In genomic region chr1:6384962-6385672, GRCh38 we compare ENCODE assay signal across 11 cellular contexts. TPM values are rescaled to one million over a fixed set of nuclear protein-coding genes. Genes with fewer than 3 reads are reported as not detected.
DNase-seq lines count a peak whose midpoint lies in the region; ATAC-seq and TF ChIP-seq lines count a peak whose summit lies in the region.
"Had no signal": no experiment of that assay in that cellular context is flagged by ENCODE, and none has a peak within 500 bp of the region (broad histone marks: within the 10 kb centered on the region; RNA-seq: fewer than 3 reads in every experiment).

No MANE protein-coding gene starts in this region.

- WGBS in body of pancreas, 2 donors = 60 to 72% methylated on average over 8 to 14 of the region's 16 CpGs
- 90% methylated on average over 16 of the region's 16 CpGs for whole genome bisulfite sequencing in hepatocyte (ENCODE audit: low lambda C conversion rate, missing lambda C conversion rate)
- WGBS in sigmoid colon, 2 donors = 91 to 92% methylated on average over 16 of the region's 16 CpGs

- no peak for TF ChIP-seq EP300 in sigmoid colon (IDR thresholded peaks at IDR 0.05)

- no peaks in the 10 kb centered on the region; the same call in 1 of the 2 replicates for H3K9me3 ChIP-seq in HUES48 (ENCODE audit: control insufficient read depth, insufficient read depth, low read length)
- no peaks in the 10 kb centered on the region for H3K9me3 ChIP-seq in body of pancreas
- H3K9me3 ChIP-seq in hepatocyte (ENCODE audit: low read depth) = peaks cover under 1% of the 10 kb centered on the region
- no peaks in the 10 kb centered on the region for H3K9me3 ChIP-seq in sigmoid colon

- POLR2A ChIA-PET in T-cell (lab: Charles Lee) = interaction anchor here in 1 of 2 donors (0.5 kb wide), 1 partner anchor 10 kb away, joined by 4 read pairs; no protein-coding TSS in a partner anchor
- POLR2A ChIA-PET in activated CD4-positive, alpha-beta memory T cell treated with anti-CD3 and anti-CD28 coated beads for 36 hours (lab: Charles Lee) = interaction anchor here (0.9 kb wide), 1 partner anchor 10 kb away, joined by 3 read pairs; no protein-coding TSS in a partner anchor

- no peaks in the 10 kb centered on the region for H3K36me3 ChIP-seq in HUES48 (ENCODE audit: control insufficient read depth, insufficient read depth, low read length)
- H3K36me3 ChIP-seq in body of pancreas (replicated peaks in 1 of 2; ENCODE audit: insufficient read depth in 1 of 2, low read depth in 2 of 2) = no peaks in the 10 kb centered on the region
- H3K36me3 ChIP-seq in hepatocyte (replicated peaks; ENCODE audit: insufficient read depth, low read depth) = no peaks in the 10 kb centered on the region
- H3K36me3 ChIP-seq in sigmoid colon = no peaks in the 10 kb centered on the region

- H3K4me2 ChIP-seq in hepatocyte = peak overlapping the region; percentile 20

- H3K27ac ChIP-seq in HUES48 (ENCODE audit: low read depth, low read length) (peak overlapping the region; percentile 88), body of pancreas (peak overlapping the region in 1 of 4 donors; percentile 44), hepatocyte (no peak overlapping the region), sigmoid colon (peak overlapping the region; percentile 1 to 93 (median 85))

- no peak overlapping the region for H3K9ac ChIP-seq in HUES48 (ENCODE audit: low read depth, low read length)

- no peak for TF ChIP-seq POLR2A in body of pancreas (IDR thresholded peaks at IDR 0.05)
- no peak for TF ChIP-seq POLR2A in sigmoid colon (IDR thresholded peaks at IDR 0.05)

- ATAC-seq in body of pancreas = peak; percentile 95
- ATAC-seq in T-cell (replicated peaks in 1 of 4) = no peak
- ATAC-seq in GM21381 (IDR thresholded peaks at IDR 0.05; ENCODE audit: unreplicated experiment) = no peak
- no peak for ATAC-seq in activated CD4-positive, CD25-positive, alpha-beta regulatory T cell treated with anti-CD3 and anti-CD28 coated beads, Interleukin-2, amount 50 U/mL, for 24 hours

- H3K4me1 Mint-ChIP-seq in T-cell = peaks cover 0 to 2% (median 0%) of the 10 kb centered on the region in 3 donors
- H3K4me1 Mint-ChIP-seq in activated CD4-positive, alpha-beta memory T cell treated with anti-CD3 and anti-CD28 coated beads for 36 hours (ENCODE audit: low read depth) = no peaks in the 10 kb centered on the region
- H3K4me1 Mint-ChIP-seq: memory B cell had no signal

- H3K27me3 ChIP-seq in HUES48 (ENCODE audit: control insufficient read depth, insufficient read depth, low read length) = no peaks in the 10 kb centered on the region
- H3K27me3 ChIP-seq in body of pancreas = no peaks in the 10 kb centered on the region
- no peaks in the 10 kb centered on the region for H3K27me3 ChIP-seq in hepatocyte
- H3K27me3 ChIP-seq in sigmoid colon = no peaks in the 10 kb centered on the region

- H3K4me3 ChIP-seq in HUES48 (ENCODE audit: low read depth, low read length) (peak overlapping the region; percentile 27; the same call in 1 of the 2 replicates), body of pancreas (no peak overlapping the region), hepatocyte (no peak overlapping the region), sigmoid colon (peak overlapping the region in 2 of 4 donors; percentile 7 to 16)
- H3K4me3 ChIP-seq: K562 had no signal

- H3K27me3 Mint-ChIP-seq in T-cell = no peaks in the 10 kb centered on the region
- no peaks in the 10 kb centered on the region for H3K27me3 Mint-ChIP-seq in activated CD4-positive, alpha-beta memory T cell treated with anti-CD3 and anti-CD28 coated beads for 36 hours

- CTCF ChIA-PET in T-cell (lab: Charles Lee) = interaction anchor here in 1 of 2 donors (0.5 kb wide), 1 partner anchor 22 kb away, joined by 3 read pairs; no protein-coding TSS in a partner anchor
- CTCF ChIA-PET in activated CD4-positive, alpha-beta memory T cell treated with anti-CD3 and anti-CD28 coated beads for 36 hours (lab: Charles Lee) = interaction anchor here (1.3 kb wide), 1 partner anchor 38 kb away, joined by 3 read pairs; no protein-coding TSS in a partner anchor

- H2AFZ ChIP-seq in hepatocyte = no peak overlapping the region

- H3K4me1 ChIP-seq in HUES48 (ENCODE audit: control insufficient read depth, insufficient read depth, low read length) = peaks cover 21% of the 10 kb centered on the region
- peaks cover 13% of the 10 kb centered on the region for H3K4me1 ChIP-seq in body of pancreas
- no peaks in the 10 kb centered on the region for H3K4me1 ChIP-seq in hepatocyte (ENCODE audit: insufficient read depth)
- peaks cover 0 to 30% (median 17%) of the 10 kb centered on the region in 4 donors for H3K4me1 ChIP-seq in sigmoid colon

- no peaks in the 10 kb centered on the region for H3K9me2 ChIP-seq in hepatocyte (replicated peaks; ENCODE audit: insufficient read depth)

- no peak overlapping the region for H3K27ac Mint-ChIP-seq in T-cell
- H3K27ac Mint-ChIP-seq in activated CD4-positive, alpha-beta memory T cell treated with anti-CD3 and anti-CD28 coated beads for 36 hours = no peak overlapping the region
- H3K27ac Mint-ChIP-seq: memory B cell had no signal

- H3K9me3 Mint-ChIP-seq in T-cell = no peaks in the 10 kb centered on the region
- peaks cover under 1% of the 10 kb centered on the region for H3K9me3 Mint-ChIP-seq in activated CD4-positive, alpha-beta memory T cell treated with anti-CD3 and anti-CD28 coated beads for 36 hours
- H3K9me3 Mint-ChIP-seq: memory B cell had no signal

- H4K20me1 ChIP-seq in hepatocyte (ENCODE audit: insufficient read depth, poor library complexity, severe bottlenecking) = no peaks in the 10 kb centered on the region

- no peaks in the 10 kb centered on the region for H3K36me3 Mint-ChIP-seq in T-cell
- no peaks in the 10 kb centered on the region for H3K36me3 Mint-ChIP-seq in activated CD4-positive, alpha-beta memory T cell treated with anti-CD3 and anti-CD28 coated beads for 36 hours
- H3K36me3 Mint-ChIP-seq: memory B cell had no signal

- H3K4me3 Mint-ChIP-seq in T-cell = no peak overlapping the region
- H3K4me3 Mint-ChIP-seq in activated CD4-positive, alpha-beta memory T cell treated with anti-CD3 and anti-CD28 coated beads for 36 hours = no peak overlapping the region
- H3K4me3 Mint-ChIP-seq: memory B cell had no signal

- H3K79me2 ChIP-seq in hepatocyte = peaks cover 16% of the 10 kb centered on the region

- TF ChIP-seq CTCF in body of pancreas (IDR thresholded peaks at IDR 0.05) (no peak), hepatocyte (IDR thresholded peaks at IDR 0.05; ENCODE audit: poor library complexity) (no peak), sigmoid colon (IDR thresholded peaks at IDR 0.05) (no peak)

- DNase-seq in body of pancreas (peak; percentile 83 to 94 (median 91)), hepatocyte (ENCODE audit: low spot score) (no peak), sigmoid colon (peak; percentile 88), T-cell (no peak)
- DNase-seq in activated CD4-positive, alpha-beta memory T cell treated with anti-CD3 and anti-CD28 coated beads for 36 hours = no peak
- DNase-seq: activated naive CD4-positive, alpha-beta T cell had no signal

- intact Hi-C loops in body of pancreas (cut with DNase I) = no loop called here
- intact Hi-C loops in sigmoid colon (cut with DNase I) = no loop called here
- intact Hi-C loops in activated CD4-positive, alpha-beta memory T cell treated with anti-CD3 and anti-CD28 coated beads for 36 hours (cut with micrococcal nuclease) = no loop called here

RNA-seq across cellular contexts. Expression of gene ACOT7, which starts 8.4 kb away (rescaled TPM):
- total RNA-seq in body of pancreas = 10 to 100 TPM in 1 of 2 donors, 1 to 10 TPM in 1; 6.0 to 33.0 TPM
- 20.3 and 25.8 TPM in 2 replicates for total RNA-seq in hepatocyte
- 38.1 and 39.9 TPM in 2 replicates for polyA plus RNA-seq in hepatocyte
- total RNA-seq in sigmoid colon = 10 to 100 TPM; 17.9 to 26.5 (median 22.2) TPM
- 10 to 100 TPM; 54.7 to 81.0 (median 78.8) TPM for polyA plus RNA-seq in sigmoid colon
- 1 to 10 TPM; 6.1 to 9.3 (median 7.4) TPM for total RNA-seq in T-cell
- 10 to 100 TPM; 93.8 to 94.6 TPM for total RNA-seq in activated CD4-positive, alpha-beta memory T cell treated with anti-CD3 and anti-CD28 coated beads for 36 hours

RNA-seq across cellular contexts. Expression of gene HES2, which starts 34.6 kb away (rescaled TPM):
- total RNA-seq in body of pancreas (under 1 TPM in 1 of 2 donors, not detected in 1; 0.26 TPM), hepatocyte (0.27 and 0.44 TPM in 2 replicates), sigmoid colon (not detected), T-cell (under 1 TPM in 1 of 5 donors, not detected in 4; 0.16 TPM)
- polyA plus RNA-seq in hepatocyte (0.36 and 1.2 TPM in 2 replicates), sigmoid colon (10 to 100 TPM; 10.7 to 27.0 (median 19.9) TPM)
- under 1 TPM in 1 of 2 experiments, not detected in 1; 0.07 TPM for total RNA-seq in activated CD4-positive, alpha-beta memory T cell treated with anti-CD3 and anti-CD28 coated beads for 36 hours

RNA-seq across cellular contexts. Expression of gene ESPN, which starts 39.5 kb away (rescaled TPM):
- total RNA-seq in body of pancreas = 1 to 10 TPM in 1 of 2 donors, under 1 TPM in 1; 0.26 to 4.0 TPM
- total RNA-seq in hepatocyte = 21.4 and 31.1 TPM in 2 replicates
- 48.4 and 65.7 TPM in 2 replicates for polyA plus RNA-seq in hepatocyte
- 1 to 10 TPM in 1 of 4 donors, under 1 TPM in 1, not detected in 2; 0.55 to 1.3 TPM for total RNA-seq in sigmoid colon
- 100 to 1,000 TPM in 2 of 3 donors, 10 to 100 TPM in 1; 86.5 to 202 (median 117) TPM for polyA plus RNA-seq in sigmoid colon
- 1 to 10 TPM; 2.1 to 9.2 (median 6.2) TPM for total RNA-seq in T-cell
- 1 to 10 TPM in 1 of 2 experiments, under 1 TPM in 1; 0.83 to 1.5 TPM for total RNA-seq in activated CD4-positive, alpha-beta memory T cell treated with anti-CD3 and anti-CD28 coated beads for 36 hours

Comparison
In these comparisons a context has a peak if more than half of its experiments do, and no peak if none do; other contexts are left out.
1. DNase-seq: peak in body of pancreas (4 of 4) and sigmoid colon (single experiment); none in hepatocyte (single experiment), T-cell (0 of 34) and activated CD4-positive, alpha-beta memory T cell treated with anti-CD3 and anti-CD28 coated beads for 36 hours (single experiment).